ENCODE assay signal across 22 cellular contexts in genomic region chr4:8407316-8407715, GRCh38.
"Had no signal": no experiment of that assay in that cellular context is flagged by ENCODE, and none has a peak within 500 bp of the region (broad histone marks: within the 10 kb centered on the region; RNA-seq: fewer than 3 reads in every experiment).

No MANE protein-coding gene starts in this region.

- H3K27me3 Mint-ChIP-seq: activated CD4-positive, alpha-beta T cell treated with anti-CD3 and anti-CD28 coated beads for 36 hours; activated CD4-positive, alpha-beta T cell treated with anti-CD3 and anti-CD28 coated beads, Interleukin-2, amount 10 ng/mL, durations not matched to agents 24 days and 14 days; activated CD8-positive, alpha-beta T cell treated with anti-CD3 and anti-CD28 coated beads for 36 hours; activated naive CD4-positive, alpha-beta T cell treated with anti-CD3 and anti-CD28 coated beads, Interleukin-2, amount 50 U/mL, for 24 hours; activated naive CD8-positive, alpha-beta T cell treated with anti-CD3 and anti-CD28 coated beads for 36 hours; activated naive CD8-positive, alpha-beta T cell treated with anti-CD3 and anti-CD28 coated beads, Interleukin-2, amount 50 U/mL, for 24 hours; activated T-helper 17 cell treated with anti-CD3 and anti-CD28 coated beads, Interleukin-2, amount 50 U/mL, for 72 hours had no signal

- H3K4me1 ChIP-seq: body of pancreas, colonic mucosa had no signal

- H3K4me3 ChIP-seq: adrenal gland, body of pancreas, colonic mucosa, esophagus squamous epithelium, gastroesophageal sphincter had no signal

- DNase-seq: activated CD4-positive, CD25-positive, alpha-beta regulatory T cell; activated CD4-positive, CD25-positive, alpha-beta regulatory T cell treated with anti-CD3 and anti-CD28 coated beads, Interleukin-2, amount 50 U/mL, for 72 hours; activated CD8-positive, alpha-beta memory T cell treated with anti-CD3 and anti-CD28 coated beads for 24 hours; activated effector memory CD4-positive, alpha-beta T cell treated with anti-CD3 and anti-CD28 coated beads, Interleukin-2, amount 50 U/mL, for 16 hours; activated naive CD8-positive, alpha-beta T cell treated with anti-CD3 and anti-CD28 coated beads for 36 hours; activated T-cell treated with anti-CD3 and anti-CD28 coated beads, Interleukin-2, amount 50 U/mL, for 4 hours; effector CD8-positive, alpha-beta T cell; esophagus squamous epithelium; foreskin melanocyte; T-helper 2 cell had no signal

- H3K4me3 Mint-ChIP-seq: activated CD4-positive, alpha-beta T cell treated with anti-CD3 and anti-CD28 coated beads for 36 hours; activated CD4-positive, alpha-beta T cell treated with anti-CD3 and anti-CD28 coated beads, Interleukin-2, amount 10 ng/mL, durations not matched to agents 24 days and 14 days; activated CD8-positive, alpha-beta T cell treated with anti-CD3 and anti-CD28 coated beads for 36 hours; activated naive CD4-positive, alpha-beta T cell treated with anti-CD3 and anti-CD28 coated beads for 36 hours; activated naive CD4-positive, alpha-beta T cell treated with anti-CD3 and anti-CD28 coated beads, Interleukin-2, amount 50 U/mL, for 24 hours; activated naive CD8-positive, alpha-beta T cell treated with anti-CD3 and anti-CD28 coated beads for 36 hours; activated naive CD8-positive, alpha-beta T cell treated with anti-CD3 and anti-CD28 coated beads, Interleukin-2, amount 50 U/mL, for 24 hours; activated T-cell treated with anti-CD3 and anti-CD28 coated beads, Interleukin-2, amount 50 U/mL, for 4 hours; activated T-helper 17 cell treated with anti-CD3 and anti-CD28 coated beads, Interleukin-2, amount 50 U/mL, for 72 hours had no signal

- H3K4me1 Mint-ChIP-seq: activated naive CD8-positive, alpha-beta T cell treated with anti-CD3 and anti-CD28 coated beads for 36 hours had no signal

- H3K27ac ChIP-seq: adrenal gland, body of pancreas, colonic mucosa, epithelial cell of prostate, esophagus squamous epithelium had no signal

- H3K27ac Mint-ChIP-seq: activated CD4-positive, alpha-beta T cell treated with anti-CD3 and anti-CD28 coated beads for 36 hours; activated CD4-positive, alpha-beta T cell treated with anti-CD3 and anti-CD28 coated beads, Interleukin-2, amount 10 ng/mL, durations not matched to agents 24 days and 14 days; activated CD8-positive, alpha-beta T cell treated with anti-CD3 and anti-CD28 coated beads for 36 hours; activated naive CD4-positive, alpha-beta T cell treated with anti-CD3 and anti-CD28 coated beads for 36 hours; activated naive CD4-positive, alpha-beta T cell treated with anti-CD3 and anti-CD28 coated beads, Interleukin-2, amount 50 U/mL, for 24 hours; activated naive CD8-positive, alpha-beta T cell treated with anti-CD3 and anti-CD28 coated beads for 36 hours; activated naive CD8-positive, alpha-beta T cell treated with anti-CD3 and anti-CD28 coated beads, Interleukin-2, amount 50 U/mL, for 24 hours; activated T-helper 17 cell treated with anti-CD3 and anti-CD28 coated beads, Interleukin-2, amount 50 U/mL, for 72 hours had no signal

- H3K27me3 ChIP-seq: adrenal gland, body of pancreas, colonic mucosa, esophagus squamous epithelium, gastroesophageal sphincter had no signal

- H3K9me3 ChIP-seq: adrenal gland, body of pancreas, colonic mucosa, esophagus squamous epithelium, gastroesophageal sphincter had no signal

- ATAC-seq: activated CD4-positive, alpha-beta T cell treated with anti-CD3 and anti-CD28 coated beads for 36 hours; activated CD8-positive, alpha-beta T cell treated with anti-CD3 and anti-CD28 coated beads for 36 hours; activated naive CD8-positive, alpha-beta T cell treated with anti-CD3 and anti-CD28 coated beads, Interleukin-2, amount 50 U/mL, for 24 hours; activated T-cell treated with anti-CD3 and anti-CD28 coated beads, Interleukin-2, amount 50 U/mL, for 4 hours; activated T-helper 17 cell treated with anti-CD3 and anti-CD28 coated beads, Interleukin-2, amount 50 U/mL, for 72 hours; body of pancreas; gastroesophageal sphincter had no signal

- H3K36me3 ChIP-seq: colonic mucosa had no signal

- H3K9me3 Mint-ChIP-seq: activated CD4-positive, alpha-beta T cell treated with anti-CD3 and anti-CD28 coated beads, Interleukin-2, amount 10 ng/mL, durations not matched to agents 24 days and 14 days; activated CD8-positive, alpha-beta T cell treated with anti-CD3 and anti-CD28 coated beads for 36 hours; activated naive CD4-positive, alpha-beta T cell treated with anti-CD3 and anti-CD28 coated beads for 36 hours; activated naive CD4-positive, alpha-beta T cell treated with anti-CD3 and anti-CD28 coated beads, Interleukin-2, amount 50 U/mL, for 24 hours; activated naive CD8-positive, alpha-beta T cell treated with anti-CD3 and anti-CD28 coated beads for 36 hours; activated naive CD8-positive, alpha-beta T cell treated with anti-CD3 and anti-CD28 coated beads, Interleukin-2, amount 50 U/mL, for 24 hours; activated T-cell treated with anti-CD3 and anti-CD28 coated beads, Interleukin-2, amount 50 U/mL, for 4 hours; activated T-helper 17 cell treated with anti-CD3 and anti-CD28 coated beads, Interleukin-2, amount 50 U/mL, for 72 hours had no signal
